Comparison of ENCODE assay signal across 18 cellular contexts in genomic region chr7:36275735-36276284, GRCh38.
DNase-seq lines count a peak whose midpoint lies in the region; ATAC-seq and TF ChIP-seq lines count a peak whose summit lies in the region.
"Had no signal": no experiment of that assay in that cellular context is flagged by ENCODE, and none has a peak within 500 bp of the region (broad histone marks: within the 10 kb centered on the region; RNA-seq: fewer than 3 reads in every experiment).

No MANE protein-coding gene starts in this region.

- no peaks in the 10 kb centered on the region for H3K36me3 ChIP-seq in esophagus muscularis mucosa
- H3K36me3 ChIP-seq in psoas muscle (ENCODE audit: insufficient read depth in 1 of 2, low read depth in 1 of 2): no peaks in the 10 kb centered on the region

- H3K4me3 Mint-ChIP-seq in Calu3 (ENCODE audit: low read depth, unreplicated experiment): no peak overlapping the region
- H3K4me3 Mint-ChIP-seq: CD8-positive, alpha-beta T cell had no signal

- TF ChIP-seq EP300 in esophagus muscularis mucosa (IDR thresholded peaks at IDR 0.05): no peak

- 98% methylated on average over 8 of the region's 8 CpGs for WGBS in esophagus muscularis mucosa
- WGBS in psoas muscle, 3 donors: 83 to 90% (median 88%) methylated on average over 8 of the region's 8 CpGs

- intact Hi-C loops in Calu3 (cut with micrococcal nuclease; ENCODE audit: unreplicated experiment): no loop called here
- intact Hi-C loops in esophagus muscularis mucosa (cut with DNase I): no loop called here
- intact Hi-C loops in psoas muscle (cut with DNase I): no loop called here

- no peaks in the 10 kb centered on the region for H3K9me3 Mint-ChIP-seq in Calu3 (ENCODE audit: low read depth, unreplicated experiment)
- H3K9me3 Mint-ChIP-seq: CD8-positive, alpha-beta T cell had no signal

- H3K27ac Mint-ChIP-seq in Calu3 (ENCODE audit: unreplicated experiment): peak overlapping the region; percentile 53
- H3K27ac Mint-ChIP-seq: CD8-positive, alpha-beta T cell had no signal

- H3K27ac ChIP-seq in esophagus muscularis mucosa (replicated peaks in 1 of 4): no peak overlapping the region
- H3K27ac ChIP-seq in psoas muscle: peak overlapping the region; percentile 67
- H3K27ac ChIP-seq: SK-N-MC had no signal

- CTCF ChIA-PET in Calu3 (lab: Charles Lee): interaction anchor here (1.9 to 2.2 kb wide), 2 partner anchors 11 to 14 kb away, joined by 7 to 12 read pairs; no protein-coding TSS in a partner anchor

- no peak for TF ChIP-seq POLR2A in esophagus muscularis mucosa (IDR thresholded peaks at IDR 0.05; ENCODE audit: low read depth)

- peaks cover 38% of the 10 kb centered on the region for H3K36me3 Mint-ChIP-seq in Calu3 (ENCODE audit: insufficient read depth, unreplicated experiment)
- H3K36me3 Mint-ChIP-seq: CD8-positive, alpha-beta T cell had no signal

- ATAC-seq in psoas muscle (no peak), HG03520 (IDR thresholded peaks at IDR 0.05; ENCODE audit: unreplicated experiment) (no peak)
- ATAC-seq: CD8-positive, alpha-beta T cell had no signal

- no peak for TF ChIP-seq CTCF in Calu3 (IDR thresholded peaks at IDR 0.05; ENCODE audit: unreplicated experiment)
- TF ChIP-seq CTCF in esophagus muscularis mucosa (IDR thresholded peaks at IDR 0.05): no peak
- TF ChIP-seq CTCF in psoas muscle (IDR thresholded peaks at IDR 0.05): no peak

- no peaks in the 10 kb centered on the region for H3K27me3 Mint-ChIP-seq in Calu3 (ENCODE audit: unreplicated experiment)

- DNase-seq in Calu3 (no peak), RPMI8226 (peak; percentile 1), esophagus muscularis mucosa (ENCODE audit: extremely low spot score) (peak; percentile 72), psoas muscle (no peak), cerebellar cortex (ENCODE audit: low spot score) (no peak), GM19240 (ENCODE audit: insufficient read length, low spot score) (no peak)
- DNase-seq: CD8-positive, alpha-beta T cell; DMS53; EL; HCEC 1CT; NCI-H1105; NCI-H1694; NCI-H2081 treated with DMSO at 0.1 percent for 48 hours; NK-92 treated with Interleukin-12 subunit alpha and Interleukin-12 subunit beta, amount 100 ng/mL, for 24 hours; SHP77 had no signal

- H3K9me3 ChIP-seq in esophagus muscularis mucosa: no peaks in the 10 kb centered on the region
- H3K9me3 ChIP-seq in psoas muscle: no peaks in the 10 kb centered on the region

- H3K27me3 ChIP-seq in esophagus muscularis mucosa: no peaks in the 10 kb centered on the region
- H3K27me3 ChIP-seq in psoas muscle (ENCODE audit: insufficient read depth in 3 of 3, low read length in 2 of 3): no peaks in the 10 kb centered on the region
- H3K27me3 ChIP-seq: BLaER1 treated with 17β-estradiol and CSF1 and Interleukin-3, amounts not matched to agents 10 nM and 100 nM had no signal

- no TSS peak for BruUV-seq in Calu3 (replicated peaks; lab: Mats Ljungman, UMichigan)

- peaks cover 34 to 77% (median 72%) of the 10 kb centered on the region in 4 donors for H3K4me1 ChIP-seq in esophagus muscularis mucosa
- peaks cover 71% of the 10 kb centered on the region for H3K4me1 ChIP-seq in psoas muscle

- peaks cover 83% of the 10 kb centered on the region for H3K4me1 Mint-ChIP-seq in Calu3 (ENCODE audit: low read depth, unreplicated experiment)

- H3K4me3 ChIP-seq in esophagus muscularis mucosa (no peak overlapping the region), psoas muscle (no peak overlapping the region)
- H3K4me3 ChIP-seq: BLaER1 treated with 17β-estradiol and CSF1 and Interleukin-3, amounts not matched to agents 10 nM and 100 nM; SK-N-MC had no signal

Comparison
In these comparisons a context has a peak if more than half of its experiments do, and no peak if none do; other contexts are left out.
1. DNase-seq: peak in RPMI8226 (single experiment) and esophagus muscularis mucosa (single experiment); none in Calu3 (single experiment), psoas muscle (0 of 2), cerebellar cortex (single experiment) and GM19240 (single experiment).